1 cellular context compared by ENCODE assay signal in the genomic region with DNA sequence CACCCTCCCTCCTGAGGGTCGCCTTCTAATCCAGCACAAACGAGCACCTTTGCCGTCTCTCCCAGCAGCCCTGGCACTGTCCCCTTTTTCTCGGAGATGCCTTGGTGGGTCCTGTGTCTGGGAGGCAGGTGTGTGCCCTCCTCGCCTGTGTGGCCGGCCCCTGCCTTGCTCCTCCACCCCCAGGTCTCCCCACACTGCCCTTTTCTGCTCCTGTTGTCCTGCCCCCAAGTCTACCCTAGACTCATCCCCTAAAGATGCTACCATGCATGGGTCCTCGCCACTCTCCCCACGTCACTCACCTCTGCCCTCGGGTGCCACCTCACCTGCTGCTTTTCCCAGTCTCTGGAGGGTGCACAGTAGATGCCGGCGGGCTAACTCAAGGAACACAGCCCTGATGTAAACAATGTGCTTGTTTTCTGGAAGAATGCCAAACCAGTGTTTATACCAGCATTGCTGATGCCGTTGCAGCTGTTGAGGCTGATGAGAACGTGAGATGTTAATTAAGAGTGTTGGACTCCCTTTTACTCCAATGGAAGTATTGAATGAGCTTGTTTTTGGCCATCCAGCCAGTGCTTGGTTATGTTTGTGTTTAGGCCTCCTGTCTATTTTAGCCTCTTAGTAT.
TF ChIP-seq lines count a peak whose summit lies in the region.

No MANE protein-coding gene starts in this region.

TF ChIP-seq in SK-N-SH treated with all-trans-retinoic acid at 6 μM for 48 hours, 23 proteins besides CTCF, POLR2A, EP300 and RAD21 (continued from another document):
- TF ChIP-seq, protein P1, sequence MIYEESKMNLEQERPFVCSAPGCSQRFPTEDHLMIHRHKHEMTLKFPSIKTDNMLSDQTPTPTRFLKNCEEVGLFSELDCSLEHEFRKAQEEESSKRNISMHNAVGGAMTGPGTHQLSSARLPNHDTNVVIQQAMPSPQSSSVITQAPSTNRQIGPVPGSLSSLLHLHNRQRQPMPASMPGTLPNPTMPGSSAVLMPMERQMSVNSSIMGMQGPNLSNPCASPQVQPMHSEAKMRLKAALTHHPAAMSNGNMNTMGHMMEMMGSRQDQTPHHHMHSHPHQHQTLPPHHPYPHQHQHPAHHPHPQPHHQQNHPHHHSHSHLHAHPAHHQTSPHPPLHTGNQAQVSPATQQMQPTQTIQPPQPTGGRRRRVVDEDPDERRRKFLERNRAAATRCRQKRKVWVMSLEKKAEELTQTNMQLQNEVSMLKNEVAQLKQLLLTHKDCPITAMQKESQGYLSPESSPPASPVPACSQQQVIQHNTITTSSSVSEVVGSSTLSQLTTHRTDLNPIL (CRISPR knock-in tag; IDR thresholded peaks at IDR 0.05; ENCODE audit: low read depth) = no peak
- TF ChIP-seq, protein P2, sequence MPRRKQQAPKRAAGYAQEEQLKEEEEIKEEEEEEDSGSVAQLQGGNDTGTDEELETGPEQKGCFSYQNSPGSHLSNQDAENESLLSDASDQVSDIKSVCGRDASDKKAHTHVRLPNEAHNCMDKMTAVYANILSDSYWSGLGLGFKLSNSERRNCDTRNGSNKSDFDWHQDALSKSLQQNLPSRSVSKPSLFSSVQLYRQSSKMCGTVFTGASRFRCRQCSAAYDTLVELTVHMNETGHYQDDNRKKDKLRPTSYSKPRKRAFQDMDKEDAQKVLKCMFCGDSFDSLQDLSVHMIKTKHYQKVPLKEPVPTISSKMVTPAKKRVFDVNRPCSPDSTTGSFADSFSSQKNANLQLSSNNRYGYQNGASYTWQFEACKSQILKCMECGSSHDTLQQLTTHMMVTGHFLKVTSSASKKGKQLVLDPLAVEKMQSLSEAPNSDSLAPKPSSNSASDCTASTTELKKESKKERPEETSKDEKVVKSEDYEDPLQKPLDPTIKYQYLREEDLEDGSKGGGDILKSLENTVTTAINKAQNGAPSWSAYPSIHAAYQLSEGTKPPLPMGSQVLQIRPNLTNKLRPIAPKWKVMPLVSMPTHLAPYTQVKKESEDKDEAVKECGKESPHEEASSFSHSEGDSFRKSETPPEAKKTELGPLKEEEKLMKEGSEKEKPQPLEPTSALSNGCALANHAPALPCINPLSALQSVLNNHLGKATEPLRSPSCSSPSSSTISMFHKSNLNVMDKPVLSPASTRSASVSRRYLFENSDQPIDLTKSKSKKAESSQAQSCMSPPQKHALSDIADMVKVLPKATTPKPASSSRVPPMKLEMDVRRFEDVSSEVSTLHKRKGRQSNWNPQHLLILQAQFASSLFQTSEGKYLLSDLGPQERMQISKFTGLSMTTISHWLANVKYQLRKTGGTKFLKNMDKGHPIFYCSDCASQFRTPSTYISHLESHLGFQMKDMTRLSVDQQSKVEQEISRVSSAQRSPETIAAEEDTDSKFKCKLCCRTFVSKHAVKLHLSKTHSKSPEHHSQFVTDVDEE (CRISPR knock-in tag; IDR thresholded peaks at IDR 0.05) = no peak
- TF ChIP-seq ZNF8 (CRISPR knock-in tag; IDR thresholded peaks at IDR 0.05) = no peak
TF ChIP-seq in SK-N-SH treated with all-trans-retinoic acid at 6 μM for 48 hours: peak in this region for 0.
